Comparison of ENCODE assay signal across 14 cellular contexts in the genomic region with DNA sequence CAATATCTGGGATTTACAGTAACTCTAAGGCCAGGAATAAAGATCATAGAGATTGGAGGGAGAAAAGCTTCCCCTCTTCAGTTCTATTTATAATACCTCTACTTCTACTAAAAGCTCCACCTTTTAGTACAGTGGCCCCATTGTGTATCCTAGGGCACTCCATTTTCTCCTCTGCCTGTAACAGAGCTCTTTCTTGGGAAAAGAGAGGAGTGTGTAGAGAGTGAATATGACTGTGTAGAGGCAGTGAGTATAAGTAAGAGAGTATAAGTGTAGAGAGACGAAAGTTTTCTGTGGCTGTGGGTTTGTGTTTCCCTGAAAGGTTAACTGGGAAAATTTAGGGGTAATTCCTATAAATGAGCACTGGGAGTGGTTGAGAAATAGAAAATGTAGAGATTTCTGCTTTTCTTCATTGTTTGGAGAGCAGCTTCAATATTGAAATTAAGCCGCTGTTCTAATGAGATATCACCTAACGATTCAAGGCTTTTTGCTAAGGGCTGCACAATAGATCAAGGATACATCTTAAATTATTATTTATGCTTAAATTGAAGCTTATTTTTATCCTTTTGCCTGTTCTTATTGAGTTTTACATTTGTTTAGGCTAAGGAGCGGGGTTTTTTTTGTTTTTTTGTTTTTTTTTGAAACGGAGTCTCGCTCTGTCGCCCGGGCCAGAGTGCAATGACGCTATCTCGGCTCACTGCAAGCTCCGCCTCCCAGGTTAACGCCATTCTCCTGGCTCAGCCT. TPM values are rescaled to one million over a fixed set of nuclear protein-coding genes. Genes with fewer than 3 reads are reported as not detected.
DNase-seq lines count a peak whose midpoint lies in the region; ATAC-seq, FAIRE-seq and TF ChIP-seq lines count a peak whose summit lies in the region.
"Had no signal": no experiment of that assay in that cellular context is flagged by ENCODE, and none has a peak within 500 bp of the region (broad histone marks: within the 10 kb centered on the region; RNA-seq: fewer than 3 reads in every experiment).

No MANE protein-coding gene starts in this region.

- H2BK120ac ChIP-seq in mesenchymal stem cell (ENCODE audit: low read depth, low read length) = no peak overlapping the region

- peak overlapping the region; percentile 4 for H2BK5ac ChIP-seq in mesenchymal stem cell (ENCODE audit: low read depth, low read length, poor library complexity, severe bottlenecking)

- H3K27me3 ChIP-seq in mesenchymal stem cell (ENCODE audit: control insufficient read depth in 1 of 2, insufficient read depth in 1 of 2, low read length in 2 of 2) (no peaks in the 10 kb centered on the region), thoracic aorta (replicated peaks; ENCODE audit: insufficient read depth) (no peaks in the 10 kb centered on the region)

- H4K8ac ChIP-seq in mesenchymal stem cell (ENCODE audit: low read length) = peak overlapping the region; percentile 61

- H4K91ac ChIP-seq in mesenchymal stem cell (ENCODE audit: low read length) = no peak overlapping the region

- no peaks in the 10 kb centered on the region for H3K9me3 Mint-ChIP-seq in activated CD4-positive, alpha-beta T cell treated with anti-CD3 and anti-CD28 coated beads for 36 hours (ENCODE audit: low read depth)
- no peaks in the 10 kb centered on the region for H3K9me3 Mint-ChIP-seq in activated naive CD8-positive, alpha-beta T cell treated with anti-CD3 and anti-CD28 coated beads, Interleukin-2, amount 50 U/mL, for 24 hours

- no peaks in the 10 kb centered on the region for H3K9me3 ChIP-seq in mesenchymal stem cell (ENCODE audit: control insufficient read depth, low read length)
- no peaks in the 10 kb centered on the region for H3K9me3 ChIP-seq in thoracic aorta

- H3K4ac ChIP-seq in mesenchymal stem cell (ENCODE audit: low read depth in 1 of 2, low read length in 2 of 2) = no peak overlapping the region

- CTCF ChIA-PET in activated CD4-positive, alpha-beta T cell treated with anti-CD3 and anti-CD28 coated beads for 36 hours (lab: Charles Lee) = interaction anchor here (1.0 kb wide), 1 partner anchor 10 kb away, joined by 3 read pairs; no protein-coding TSS in a partner anchor

- H3K27ac ChIP-seq in mesenchymal stem cell (ENCODE audit: low read length, poor library complexity, severe bottlenecking) (no peak overlapping the region), thoracic aorta (peak overlapping the region; percentile 31 to 43)

- H3K9ac ChIP-seq in mesenchymal stem cell (ENCODE audit: low read length) = peak overlapping the region; percentile 7

- H3K23ac ChIP-seq in mesenchymal stem cell (ENCODE audit: low read length in 2 of 2) = no peak overlapping the region

- H3K4me2 ChIP-seq in mesenchymal stem cell (ENCODE audit: low read length, poor library complexity, severe bottlenecking) = no peak overlapping the region

- H2BK12ac ChIP-seq in mesenchymal stem cell (ENCODE audit: low read length in 2 of 2) = no peak overlapping the region

- no peak overlapping the region for H2AFZ ChIP-seq in mesenchymal stem cell (ENCODE audit: low read depth, low read length)

- no peak for TF ChIP-seq CTCF in thoracic aorta (IDR thresholded peaks at IDR 0.05)

- peak overlapping the region; percentile 52 for H3K27ac Mint-ChIP-seq in activated CD4-positive, alpha-beta T cell treated with anti-CD3 and anti-CD28 coated beads for 36 hours
- H3K27ac Mint-ChIP-seq in activated naive CD8-positive, alpha-beta T cell treated with anti-CD3 and anti-CD28 coated beads, Interleukin-2, amount 50 U/mL, for 24 hours = peak overlapping the region; percentile 54

- peaks cover 65% of the 10 kb centered on the region for H3K4me1 Mint-ChIP-seq in activated CD4-positive, alpha-beta T cell treated with anti-CD3 and anti-CD28 coated beads for 36 hours
- H3K4me1 Mint-ChIP-seq in activated naive CD8-positive, alpha-beta T cell treated with anti-CD3 and anti-CD28 coated beads, Interleukin-2, amount 50 U/mL, for 24 hours = peaks cover 71% of the 10 kb centered on the region

- no peaks in the 10 kb centered on the region for H3K79me1 ChIP-seq in mesenchymal stem cell (replicated peaks; ENCODE audit: low read length, poor library complexity, severe bottlenecking)

- H3K14ac ChIP-seq in mesenchymal stem cell (ENCODE audit: low read length in 2 of 2) = no peak overlapping the region

- H3K18ac ChIP-seq in mesenchymal stem cell (ENCODE audit: low read depth in 1 of 2, low read length in 2 of 2) = peak overlapping the region in 1 of 2 experiments; percentile 28

- H3K27me3 Mint-ChIP-seq in activated CD4-positive, alpha-beta T cell treated with anti-CD3 and anti-CD28 coated beads for 36 hours = no peaks in the 10 kb centered on the region
- no peaks in the 10 kb centered on the region for H3K27me3 Mint-ChIP-seq in activated naive CD8-positive, alpha-beta T cell treated with anti-CD3 and anti-CD28 coated beads, Interleukin-2, amount 50 U/mL, for 24 hours

- peaks cover 49% of the 10 kb centered on the region for H3K36me3 Mint-ChIP-seq in activated CD4-positive, alpha-beta T cell treated with anti-CD3 and anti-CD28 coated beads for 36 hours (ENCODE audit: low read depth)
- H3K36me3 Mint-ChIP-seq in activated naive CD8-positive, alpha-beta T cell treated with anti-CD3 and anti-CD28 coated beads, Interleukin-2, amount 50 U/mL, for 24 hours (ENCODE audit: low read depth) = peaks cover 41% of the 10 kb centered on the region

- POLR2A ChIA-PET in activated CD4-positive, alpha-beta T cell treated with anti-CD3 and anti-CD28 coated beads for 36 hours (lab: Charles Lee) = interaction anchor here (0.9 to 1.0 kb wide), 3 partner anchors 13 to 25 kb away, joined by 3 to 5 read pairs (median 4); no protein-coding TSS in a partner anchor

- DNase-seq in activated CD4-positive, alpha-beta T cell treated with anti-CD3 and anti-CD28 coated beads for 36 hours = no peak
- no peak for DNase-seq in activated CD4-positive, alpha-beta T cell treated with anti-CD3 and anti-CD28 coated beads, Interleukin-2, amount 50 U/mL, for 1 hour
- no peak for DNase-seq in activated naive CD8-positive, alpha-beta T cell treated with anti-CD3 and anti-CD28 coated beads, Interleukin-2, amount 50 U/mL, for 24 hours
- DNase-seq in mesenchymal stem cell (no peak), thoracic aorta (ENCODE audit: low spot score) (no peak), frontal cortex (ENCODE audit: low spot score in 2 of 2) (no peak), dermis blood vessel endothelial cell (no peak)
- DNase-seq: 8988T; activated gamma-delta T cell; NCI-H2107; stimulated activated naive CD4-positive, alpha-beta T cell treated with Interleukin-2 at 50 U/mL for 16 hours had no signal

- intact Hi-C loops in activated CD4-positive, alpha-beta T cell treated with anti-CD3 and anti-CD28 coated beads for 36 hours (cut with DNase I, micrococcal nuclease) = no loop called here

- H3K4me1 ChIP-seq in mesenchymal stem cell (ENCODE audit: control insufficient read depth, insufficient read depth, low read depth, low read length) (peaks cover 11% of the 10 kb centered on the region), thoracic aorta (ENCODE audit: control insufficient read depth in 1 of 2, low read depth in 2 of 2) (peaks cover 79 to 89% of the 10 kb centered on the region in 2 donors)

- 94% methylated on average over 11 of the region's 12 CpGs for WGBS in mesenchymal stem cell

- H3K36me3 ChIP-seq in mesenchymal stem cell (ENCODE audit: control insufficient read depth in 1 of 2, insufficient read depth in 2 of 2, low read depth in 1 of 2, low read length in 2 of 2) = peaks cover 10 to 48% of the 10 kb centered on the region in 2 experiments
- H3K36me3 ChIP-seq in thoracic aorta = peaks cover 5% of the 10 kb centered on the region

- ATAC-seq in activated CD4-positive, alpha-beta T cell treated with anti-CD3 and anti-CD28 coated beads for 36 hours = no peak
- ATAC-seq in activated naive CD8-positive, alpha-beta T cell treated with anti-CD3 and anti-CD28 coated beads, Interleukin-2, amount 50 U/mL, for 24 hours = no peak
- ATAC-seq in thoracic aorta (ENCODE audit: insufficient number of reproducible peaks, low FRiP score, low read depth) = no peak
- no peak for ATAC-seq in HG02571 (IDR thresholded peaks at IDR 0.05; ENCODE audit: unreplicated experiment)
- ATAC-seq: K562 had no signal

- H2BK15ac ChIP-seq in mesenchymal stem cell (ENCODE audit: low read depth, poor library complexity, severe bottlenecking) = no peak overlapping the region

- no peak for FAIRE-seq in frontal cortex (lab: Jason Lieb, UNC)
- FAIRE-seq: K562, TTC549 had no signal

- H2AK5ac ChIP-seq in mesenchymal stem cell (ENCODE audit: low read length, severe bottlenecking) = no peak overlapping the region

- no peak overlapping the region for H3K4me3 Mint-ChIP-seq in activated CD4-positive, alpha-beta T cell treated with anti-CD3 and anti-CD28 coated beads for 36 hours
- H3K4me3 Mint-ChIP-seq in activated naive CD8-positive, alpha-beta T cell treated with anti-CD3 and anti-CD28 coated beads, Interleukin-2, amount 50 U/mL, for 24 hours = no peak overlapping the region

- no peak overlapping the region for H3K4me3 ChIP-seq in mesenchymal stem cell (ENCODE audit: insufficient read depth in 1 of 2, low read depth in 1 of 2, low read length in 2 of 2)
- peak overlapping the region; percentile 31 for H3K4me3 ChIP-seq in thoracic aorta
- H3K4me3 ChIP-seq: K562 had no signal

RNA-seq across cellular contexts. Expression of a gene that starts 6.8 kb away (rescaled TPM):
- total RNA-seq in activated CD4-positive, alpha-beta T cell treated with anti-CD3 and anti-CD28 coated beads for 36 hours = 100 to 1,000 TPM; 181 to 334 TPM
- 205 TPM for polyA plus RNA-seq in mesenchymal stem cell (2013, experiment 1 of 2)
- 197 TPM for polyA plus RNA-seq in mesenchymal stem cell (2013, experiment 2 of 2)
- total RNA-seq in thoracic aorta (100 to 1,000 TPM; 280 to 340 TPM), frontal cortex (44.8 TPM), dermis blood vessel endothelial cell (233 and 524 TPM in 2 replicates)

RNA-seq across cellular contexts. Expression of a gene that starts 42.8 kb away (rescaled TPM):
- total RNA-seq in activated CD4-positive, alpha-beta T cell treated with anti-CD3 and anti-CD28 coated beads for 36 hours = 1 to 10 TPM; 1.5 to 2.0 TPM
- polyA plus RNA-seq in mesenchymal stem cell (2013, experiment 1 of 2) = 0.66 TPM
- 0.63 TPM for polyA plus RNA-seq in mesenchymal stem cell (2013, experiment 2 of 2)
- total RNA-seq in thoracic aorta (1 to 10 TPM; 1.6 to 7.7 TPM), frontal cortex (4.5 TPM), dermis blood vessel endothelial cell (1.4 and 2.2 TPM in 2 replicates)
